Comparison of ENCODE assay signal across 10 cellular contexts in genomic region chr1:161721738-161722343, GRCh38. TPM values are rescaled to one million over a fixed set of nuclear protein-coding genes. Genes with fewer than 3 reads are reported as not detected.
DNase-seq lines count a peak whose midpoint lies in the region; ATAC-seq, FAIRE-seq and TF ChIP-seq lines count a peak whose summit lies in the region.
"Had no signal": no experiment of that assay in that cellular context is flagged by ENCODE, and none has a peak within 500 bp of the region (broad histone marks: within the 10 kb centered on the region; RNA-seq: fewer than 3 reads in every experiment).

No MANE protein-coding gene starts in this region.

- H3K27ac ChIP-seq in GM12878 (ENCODE audit: control insufficient read depth, insufficient read depth): no peak overlapping the region
- H3K27ac ChIP-seq: right lobe of liver had no signal

- no peak overlapping the region for H3K4me3 ChIP-seq in GM12878
- H3K4me3 ChIP-seq: right lobe of liver had no signal

- H3K9ac ChIP-seq in GM12878 (ENCODE audit: control insufficient read depth, insufficient read depth, low read length): no peak overlapping the region

- RAD21 ChIA-PET in GM12878 (lab: Charles Lee; ENCODE audit: unreplicated experiment): interaction anchor here (1.3 kb wide), 1 partner anchor 15 kb away, joined by 3 read pairs; no protein-coding TSS in a partner anchor

- DNase-seq in GM12891 (ENCODE audit: insufficient read length, low spot score): no peak
- DNase-seq in NOMO-1 treated with dmso at 0.1 percent for 144 hours (lab: John Stamatoyannopoulos, UW; ENCODE audit: unreplicated experiment): peak; percentile 82
- no peak for DNase-seq in GM12878 (ENCODE audit: low read depth, low spot score)
- peak; percentile 85 for DNase-seq in renal cortical epithelial cell (ENCODE audit: low read depth)
- DNase-seq in NCI-H774 (lab: John Stamatoyannopoulos, UW): no peak
- no peak for DNase-seq in NCI-H510A treated with DMSO at 0.1 percent for 48 hours (lab: John Stamatoyannopoulos, UW)
- no peak for DNase-seq in stimulated activated CD4-positive, alpha-beta T cell treated with anti-CD3 and anti-CD28 coated beads, Interleukin-2, amount 100 ng/mL, for 48 hours
- no peak for DNase-seq in cerebellum (ENCODE audit: low spot score)
- DNase-seq: right lobe of liver; stimulated activated naive CD4-positive, alpha-beta T cell had no signal

- no peak for TF ChIP-seq RAD21 in GM12878 (IDR thresholded peaks at IDR 0.05; ENCODE audit: insufficient read depth, low read depth, low read length)

- FAIRE-seq in GM12891 (lab: Jason Lieb, UNC) (peak; percentile 43), GM12878 (lab: Jason Lieb, UNC) (no peak)

- ATAC-seq in GM12878: no peak

- CTCF ChIA-PET in GM12878 (lab: Yijun Ruan, JAX): no interaction called here

- intact Hi-C loops in GM12878 (cut with micrococcal nuclease; ENCODE audit: unreplicated experiment): no loop called here

- TF ChIP-seq POLR2A in GM12891 (IDR thresholded peaks at IDR 0.05; ENCODE audit: low read depth, low read length) (no peak), GM12878 (IDR thresholded peaks at IDR 0.05; ENCODE audit: low read depth, low read length) (no peak)

- POLR2A ChIA-PET in GM12878 (lab: Charles Lee): interaction anchor here (0.8 to 1.1 kb wide), 2 partner anchors 12 to 15 kb away, joined by 3 to 5 read pairs; no protein-coding TSS in a partner anchor

- no peak overlapping the region for H2AFZ ChIP-seq in GM12878 (ENCODE audit: control insufficient read depth, low read depth, low read length)

- no peaks in the 10 kb centered on the region for H3K9me3 ChIP-seq in GM12878 (replicated peaks; ENCODE audit: control insufficient read depth, insufficient read depth, low read length)
- H3K9me3 ChIP-seq: right lobe of liver had no signal

- no peak for TF ChIP-seq CTCF in GM12878 (IDR thresholded peaks at IDR 0.05 in 2 of 3, conservative IDR thresholded peaks at IDR 0.05 in 1 of 3; ENCODE audit: control insufficient read depth in 2 of 3, extremely low read depth in 1 of 3, insufficient read depth in 1 of 3, low read depth in 3 of 3, low read length in 3 of 3)

- WGBS in GM12878 (ENCODE audit: insufficient coverage, insufficient replicate concordance, low lambda C conversion rate, missing lambda C conversion rate): 49% methylated on average over 8 of the region's 8 CpGs

- in situ Hi-C loops in GM12878 (cut with MboI): no loop called here

- peak overlapping the region; percentile 7; the same call in 1 of the 2 replicates for H3K4me2 ChIP-seq in GM12878 (ENCODE audit: control insufficient read depth, insufficient read depth)

- no peak for TF ChIP-seq EP300 in GM12878 (IDR thresholded peaks at IDR 0.05; ENCODE audit: borderline replicate concordance in 1 of 2, control insufficient read depth in 1 of 2, low read depth in 2 of 2, low read length in 2 of 2)

- no peaks in the 10 kb centered on the region for H3K27me3 ChIP-seq in GM12878 (replicated peaks in 1 of 2; ENCODE audit: control insufficient read depth in 2 of 2, insufficient read depth in 2 of 2, low read length in 1 of 2)
- H3K27me3 ChIP-seq: right lobe of liver had no signal

- SMC1A ChIA-PET in GM12878 (lab: Charles Lee; ENCODE audit: uncharacterized antibody, unreplicated experiment): interaction anchor here (0.7 to 1.6 kb wide), 4 partner anchors 11 to 14 kb away, joined by 3 to 5 read pairs (median 4); partner anchors contain the start of gene FCRLA

- peaks cover 11% of the 10 kb centered on the region for H3K79me2 ChIP-seq in GM12878 (ENCODE audit: control insufficient read depth, insufficient read depth, low read length)

- BruUV-seq in GM12878 (replicated peaks; lab: Mats Ljungman, UMichigan): no TSS peak

- H3K4me1 ChIP-seq in GM12878 (ENCODE audit: control insufficient read depth, insufficient read depth, low read length): peaks cover 53% of the 10 kb centered on the region

- H4K20me1 ChIP-seq in GM12878 (ENCODE audit: control insufficient read depth, insufficient read depth): no peaks in the 10 kb centered on the region

- H3K36me3 ChIP-seq in GM12878 (ENCODE audit: control insufficient read depth in 2 of 2, insufficient read depth in 2 of 2, low read length in 1 of 2): no peaks in the 10 kb centered on the region
- H3K36me3 ChIP-seq: right lobe of liver had no signal

RNA-seq across cellular contexts. Expression of gene FCRLB, which starts 0.5 kb away (rescaled TPM):
- 4.9 TPM for polyA plus RNA-seq in GM12891 (2012; ENCODE audit: low read depth, missing spikeins)
- 4.0 and 4.2 TPM in 2 replicates for total RNA-seq in GM12878 (2013; cell fraction: nucleolus; rRNA removed)
- 11.3 and 11.5 TPM in 2 replicates for total RNA-seq in GM12878 (2014; rRNA removed)
- total RNA-seq in GM12878 (2014; rRNA removed; fragmentation: Illumina TruSeq; extraction: Trizol): 3.1 and 3.4 TPM in 2 replicates
- total RNA-seq in GM12878 (2021): 7.9 and 8.3 TPM in 2 replicates
- 0.73 TPM for polyA plus RNA-seq in GM12878 (2011; ENCODE audit: low read depth)
- polyA plus RNA-seq in GM12878 (2011; rRNA removed): 1.2 and 1.5 TPM in 2 replicates
- 1.3 and 1.7 TPM in 2 replicates for polyA plus RNA-seq in GM12878 (2011; cell fraction: cytosol; rRNA removed)
- polyA plus RNA-seq in GM12878 (2011; cell fraction: nucleus; rRNA removed): 3.6 and 4.2 TPM in 2 replicates
- polyA plus RNA-seq in GM12878 (2012): 2.5 and 3.2 TPM in 2 replicates
- polyA plus RNA-seq in GM12878 (2014; fragmentation: Illumina TruSeq; extraction: Trizol): 1.2 and 1.9 TPM in 2 replicates
- 1 to 10 TPM in 1 of 2 experiments, under 1 TPM in 1; 0.55 to 1.2 TPM for polyA plus RNA-seq in GM12878 (2014; fragmentation: Nextera tagmentation; extraction: Ambion mirVana)
- polyA plus RNA-seq in GM12878 (2014; rRNA removed): 8.8 and 9.4 TPM in 2 replicates
- 10 to 100 TPM; 10.9 to 11.7 TPM for polyA plus RNA-seq in GM12878 (2016; fragmentation: Nextera tagmentation; extraction: Ambion mirVana)
- polyA minus RNA-seq in GM12878 (2011; rRNA and poly(A)+ RNA removed): 0.93 and 1.1 TPM in 2 replicates
- polyA minus RNA-seq in GM12878 (2011; cell fraction: cytosol; rRNA and poly(A)+ RNA removed): 0.53 and 0.62 TPM in 2 replicates
- 2.3 and 2.4 TPM in 2 replicates for polyA minus RNA-seq in GM12878 (2011; cell fraction: nucleus; rRNA and poly(A)+ RNA removed)
- total RNA-seq in renal cortical epithelial cell: 1.1 and 1.9 TPM in 2 replicates
- total RNA-seq in cerebellum: 1.4 TPM

RNA-seq across cellular contexts. Expression of gene FCRLA, which starts 14.8 kb away (rescaled TPM):
- polyA plus RNA-seq in GM12891 (2012; ENCODE audit: low read depth, missing spikeins): 115 TPM
- total RNA-seq in GM12878 (2013; cell fraction: nucleolus; rRNA removed): 48.7 and 51.4 TPM in 2 replicates
- total RNA-seq in GM12878 (2014; rRNA removed) (419 and 443 TPM in 2 replicates), GM12878 (2014; rRNA removed; fragmentation: Illumina TruSeq; extraction: Trizol) (269 and 273 TPM in 2 replicates), GM12878 (2021) (286 and 294 TPM in 2 replicates), renal cortical epithelial cell (1.4 TPM in 1 of 2 replicates, not detected in the other), cerebellum (not detected)
- polyA plus RNA-seq in GM12878 (2011; ENCODE audit: low read depth): 286 TPM
- polyA plus RNA-seq in GM12878 (2011; rRNA removed) (122 and 130 TPM in 2 replicates), GM12878 (2014; fragmentation: Illumina TruSeq; extraction: Trizol) (378 and 399 TPM in 2 replicates), GM12878 (2014; fragmentation: Nextera tagmentation; extraction: Ambion mirVana) (100 to 1,000 TPM; 418 to 714 TPM), GM12878 (2014; rRNA removed) (355 and 359 TPM in 2 replicates), GM12878 (2016; fragmentation: Nextera tagmentation; extraction: Ambion mirVana) (100 to 1,000 TPM; 339 to 389 TPM)
- 126 and 193 TPM in 2 replicates for polyA plus RNA-seq in GM12878 (2011; cell fraction: cytosol; rRNA removed)
- polyA plus RNA-seq in GM12878 (2011; cell fraction: nucleus; rRNA removed): 55.0 and 60.1 TPM in 2 replicates
- polyA plus RNA-seq in GM12878 (2012): 191 and 218 TPM in 2 replicates
- 84.4 and 140 TPM in 2 replicates for polyA minus RNA-seq in GM12878 (2011; rRNA and poly(A)+ RNA removed)
- polyA minus RNA-seq in GM12878 (2011; cell fraction: cytosol; rRNA and poly(A)+ RNA removed): 24.5 and 36.5 TPM in 2 replicates
- polyA minus RNA-seq in GM12878 (2011; cell fraction: nucleus; rRNA and poly(A)+ RNA removed): 11.8 and 17.8 TPM in 2 replicates

RNA-seq across cellular contexts. Expression of gene DUSP12, which starts 27.7 kb away (rescaled TPM):
- 26.0 TPM for polyA plus RNA-seq in GM12891 (2012; ENCODE audit: low read depth, missing spikeins)
- 51.7 and 53.8 TPM in 2 replicates for total RNA-seq in GM12878 (2013; cell fraction: nucleolus; rRNA removed)
- total RNA-seq in GM12878 (2014; rRNA removed) (41.1 and 42.5 TPM in 2 replicates), GM12878 (2014; rRNA removed; fragmentation: Illumina TruSeq; extraction: Trizol) (23.7 and 24.1 TPM in 2 replicates), GM12878 (2021) (25.2 and 29.8 TPM in 2 replicates), renal cortical epithelial cell (30.0 and 37.9 TPM in 2 replicates), cerebellum (70.4 TPM)
- 20.3 TPM for polyA plus RNA-seq in GM12878 (2011; ENCODE audit: low read depth)
- polyA plus RNA-seq in GM12878 (2011; rRNA removed) (50.8 and 62.5 TPM in 2 replicates), GM12878 (2014; fragmentation: Illumina TruSeq; extraction: Trizol) (24.8 and 25.7 TPM in 2 replicates), GM12878 (2014; fragmentation: Nextera tagmentation; extraction: Ambion mirVana) (10 to 100 TPM in 1 of 2 experiments, 1 to 10 TPM in 1; 7.0 to 13.3 TPM), GM12878 (2014; rRNA removed) (46.5 and 51.5 TPM in 2 replicates), GM12878 (2016; fragmentation: Nextera tagmentation; extraction: Ambion mirVana) (10 to 100 TPM; 42.5 TPM)
- 32.4 and 42.5 TPM in 2 replicates for polyA plus RNA-seq in GM12878 (2011; cell fraction: cytosol; rRNA removed)
- polyA plus RNA-seq in GM12878 (2011; cell fraction: nucleus; rRNA removed): 45.5 and 54.7 TPM in 2 replicates
- 22.4 and 25.5 TPM in 2 replicates for polyA plus RNA-seq in GM12878 (2012)
- polyA minus RNA-seq in GM12878 (2011; rRNA and poly(A)+ RNA removed): 16.2 and 20.9 TPM in 2 replicates
- polyA minus RNA-seq in GM12878 (2011; cell fraction: cytosol; rRNA and poly(A)+ RNA removed): 14.8 and 16.3 TPM in 2 replicates
- polyA minus RNA-seq in GM12878 (2011; cell fraction: nucleus; rRNA and poly(A)+ RNA removed): 21.8 and 38.5 TPM in 2 replicates

RNA-seq across cellular contexts. Expression of gene ATF6, which starts 44.3 kb away (rescaled TPM):
- 8.3 TPM for polyA plus RNA-seq in GM12891 (2012; ENCODE audit: low read depth, missing spikeins)
- 65.7 and 71.1 TPM in 2 replicates for total RNA-seq in GM12878 (2013; cell fraction: nucleolus; rRNA removed)
- total RNA-seq in GM12878 (2014; rRNA removed) (15.2 and 18.0 TPM in 2 replicates), GM12878 (2014; rRNA removed; fragmentation: Illumina TruSeq; extraction: Trizol) (23.0 and 23.3 TPM in 2 replicates), GM12878 (2021) (17.0 and 17.5 TPM in 2 replicates), renal cortical epithelial cell (35.1 and 42.8 TPM in 2 replicates), cerebellum (29.0 TPM)
- polyA plus RNA-seq in GM12878 (2011; ENCODE audit: low read depth): 7.1 TPM
- polyA plus RNA-seq in GM12878 (2011; rRNA removed) (24.3 and 30.4 TPM in 2 replicates), GM12878 (2014; fragmentation: Illumina TruSeq; extraction: Trizol) (19.2 and 23.8 TPM in 2 replicates), GM12878 (2014; fragmentation: Nextera tagmentation; extraction: Ambion mirVana) (1 to 10 TPM; 7.8 to 8.9 TPM), GM12878 (2014; rRNA removed) (10.3 and 11.7 TPM in 2 replicates), GM12878 (2016; fragmentation: Nextera tagmentation; extraction: Ambion mirVana) (10 to 100 TPM; 12.9 to 14.2 TPM)
- polyA plus RNA-seq in GM12878 (2011; cell fraction: cytosol; rRNA removed): 12.7 and 14.3 TPM in 2 replicates
- polyA plus RNA-seq in GM12878 (2011; cell fraction: nucleus; rRNA removed): 9.5 and 10.7 TPM in 2 replicates
- polyA plus RNA-seq in GM12878 (2012): 9.9 and 11.2 TPM in 2 replicates
- polyA minus RNA-seq in GM12878 (2011; rRNA and poly(A)+ RNA removed): 29.3 and 33.2 TPM in 2 replicates
- 7.4 and 8.7 TPM in 2 replicates for polyA minus RNA-seq in GM12878 (2011; cell fraction: cytosol; rRNA and poly(A)+ RNA removed)
- polyA minus RNA-seq in GM12878 (2011; cell fraction: nucleus; rRNA and poly(A)+ RNA removed): 21.9 and 29.9 TPM in 2 replicates

RNA-seq across cellular contexts. Expression of gene FCGR2B, which starts 58.9 kb away (rescaled TPM):
- polyA plus RNA-seq in GM12891 (2012; ENCODE audit: low read depth, missing spikeins): 37.4 TPM
- total RNA-seq in GM12878 (2013; cell fraction: nucleolus; rRNA removed): 113 and 116 TPM in 2 replicates
- total RNA-seq in GM12878 (2014; rRNA removed) (99.3 and 100 TPM in 2 replicates), GM12878 (2014; rRNA removed; fragmentation: Illumina TruSeq; extraction: Trizol) (76.6 and 78.5 TPM in 2 replicates), GM12878 (2021) (88.9 and 99.4 TPM in 2 replicates), renal cortical epithelial cell (not detected in 2 replicates), cerebellum (0.18 TPM)
- 27.4 TPM for polyA plus RNA-seq in GM12878 (2011; ENCODE audit: low read depth)
- polyA plus RNA-seq in GM12878 (2011; rRNA removed) (99.1 and 111 TPM in 2 replicates), GM12878 (2014; fragmentation: Illumina TruSeq; extraction: Trizol) (118 and 122 TPM in 2 replicates), GM12878 (2014; fragmentation: Nextera tagmentation; extraction: Ambion mirVana) (100 to 1,000 TPM; 131 to 216 TPM), GM12878 (2014; rRNA removed) (101 and 106 TPM in 2 replicates), GM12878 (2016; fragmentation: Nextera tagmentation; extraction: Ambion mirVana) (100 to 1,000 TPM; 105 to 112 TPM)
- 146 and 151 TPM in 2 replicates for polyA plus RNA-seq in GM12878 (2011; cell fraction: cytosol; rRNA removed)
- polyA plus RNA-seq in GM12878 (2011; cell fraction: nucleus; rRNA removed): 167 and 219 TPM in 2 replicates
- 32.7 and 37.9 TPM in 2 replicates for polyA plus RNA-seq in GM12878 (2012)
- 82.4 and 94.0 TPM in 2 replicates for polyA minus RNA-seq in GM12878 (2011; rRNA and poly(A)+ RNA removed)
- polyA minus RNA-seq in GM12878 (2011; cell fraction: cytosol; rRNA and poly(A)+ RNA removed): 21.1 and 30.9 TPM in 2 replicates
- polyA minus RNA-seq in GM12878 (2011; cell fraction: nucleus; rRNA and poly(A)+ RNA removed): 35.2 and 46.1 TPM in 2 replicates

Comparison
In these comparisons a context has a peak if more than half of its experiments do, and no peak if none do; other contexts are left out.
1. DNase-seq: peak in NOMO-1 treated with dmso at 0.1 percent for 144 hours (single experiment) and renal cortical epithelial cell (single experiment); none in GM12891 (single experiment), GM12878 (single experiment), NCI-H774 (single experiment), NCI-H510A treated with DMSO at 0.1 percent for 48 hours (single experiment), stimulated activated CD4-positive, alpha-beta T cell treated with anti-CD3 and anti-CD28 coated beads, Interleukin-2, amount 100 ng/mL, for 48 hours (0 of 2) and cerebellum (single experiment).
2. RNA of gene FCRLA, which starts 14.8 kb away (total RNA-seq): 48.7 to 443 TPM in GM12878; 1.4 TPM in renal cortical epithelial cell and not detected in cerebellum (single experiment); every median in the first group is over 10 times any median in the second.